ENCODE assay signal across 11 cellular contexts in the genomic region with DNA sequence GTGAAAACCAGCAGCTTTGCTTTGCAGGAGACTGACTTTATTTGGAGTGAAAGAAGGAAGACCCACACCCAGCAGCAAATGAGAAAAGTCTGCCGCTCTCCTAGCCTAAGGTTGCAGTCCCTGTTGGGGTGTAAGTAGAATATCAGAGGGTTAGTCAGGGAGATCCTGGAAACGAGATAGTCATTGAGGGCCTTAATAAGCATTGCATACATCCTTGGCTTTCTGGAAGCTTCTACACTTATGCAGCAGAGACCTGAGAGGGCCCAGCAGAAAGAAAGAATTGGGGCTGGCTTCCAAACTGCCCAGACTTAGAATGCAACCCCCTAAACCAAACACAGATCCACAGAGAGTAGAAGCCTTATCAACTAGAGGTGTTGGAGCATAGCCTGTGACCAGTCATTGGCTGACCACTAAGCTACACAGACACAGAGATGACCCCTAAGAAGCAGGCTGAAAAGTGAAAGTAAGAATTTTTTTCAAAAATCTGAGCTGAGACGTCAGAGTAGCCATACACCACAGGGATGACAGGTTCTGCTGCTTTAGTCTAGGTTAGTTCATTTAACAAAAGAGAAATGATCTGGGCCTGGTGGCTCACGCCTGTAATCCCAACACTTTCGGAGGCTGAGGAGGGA.
A peak's percentile ranks its signal among the peaks of the same experiment; 100 is the strongest.
DNase-seq lines count a peak whose midpoint lies in the region; ATAC-seq, FAIRE-seq and TF ChIP-seq lines count a peak whose summit lies in the region.
"Had no signal": no experiment of that assay in that cellular context is flagged by ENCODE, and none has a peak within 500 bp of the region (broad histone marks: within the 10 kb centered on the region; RNA-seq: fewer than 3 reads in every experiment).

No MANE protein-coding gene starts in this region.

- no peak for TF ChIP-seq POLR2A in heart left ventricle (IDR thresholded peaks at IDR 0.05)

- H3K9me3 Mint-ChIP-seq in stimulated activated effector memory CD8-positive, alpha-beta T cell treated with anti-CD3 and anti-CD28 coated beads, Interleukin-12 subunit alpha, Interleukin-12 subunit beta, amount 100 ng/mL, for 72 hours = no peaks in the 10 kb centered on the region
- H3K9me3 Mint-ChIP-seq: activated naive CD8-positive, alpha-beta T cell treated with anti-CD3 and anti-CD28 coated beads for 36 hours had no signal

- DNase-seq in GM12865 (ENCODE audit: low read depth) (peak; percentile 9), RCC 7860 (ENCODE audit: low spot score) (peak; percentile 67), heart left ventricle (no peak), NCI-H2029 treated with DMSO at 0.1 percent for 48 hours (lab: John Stamatoyannopoulos, UW) (no peak)
- no peak for DNase-seq in stimulated activated effector memory CD8-positive, alpha-beta T cell treated with anti-CD3 and anti-CD28 coated beads, Interleukin-12 subunit alpha, Interleukin-12 subunit beta, amount 100 ng/mL, for 72 hours (ENCODE audit: low spot score in 2 of 2)
- DNase-seq: activated naive CD8-positive, alpha-beta T cell treated with anti-CD3 and anti-CD28 coated beads for 36 hours; NCI-H1930; spleen had no signal

- TF ChIP-seq CTCF in GM12865 (IDR thresholded peaks at IDR 0.05; ENCODE audit: insufficient read depth, low read depth, low read length, missing control alignments) (no peak), heart left ventricle (IDR thresholded peaks at IDR 0.05) (no peak)

- no peak overlapping the region for H3K4me3 Mint-ChIP-seq in stimulated activated effector memory CD8-positive, alpha-beta T cell treated with anti-CD3 and anti-CD28 coated beads, Interleukin-12 subunit alpha, Interleukin-12 subunit beta, amount 100 ng/mL, for 72 hours
- H3K4me3 Mint-ChIP-seq: activated naive CD8-positive, alpha-beta T cell treated with anti-CD3 and anti-CD28 coated beads for 36 hours had no signal

- H3K4me3 ChIP-seq in GM12865 (ENCODE audit: low read depth, low read length) (no peak overlapping the region), heart left ventricle (peak overlapping the region in 9 of 12 donors; percentile 6 to 38 (median 16)), skeletal muscle tissue (ENCODE audit: low read length in 3 of 3) (peak overlapping the region in 1 of 3 donors; percentile 35)
- H3K4me3 ChIP-seq: spleen had no signal

- peaks cover 0 to 15% (median under 1%) of the 10 kb centered on the region in 12 donors for H3K4me1 ChIP-seq in heart left ventricle
- H3K4me1 ChIP-seq in skeletal muscle tissue (ENCODE audit: control insufficient read depth in 3 of 3, insufficient read depth in 3 of 3, low read length in 3 of 3) = no peaks in the 10 kb centered on the region
- H3K4me1 ChIP-seq: spleen had no signal

- H3K27ac Mint-ChIP-seq in stimulated activated effector memory CD8-positive, alpha-beta T cell treated with anti-CD3 and anti-CD28 coated beads, Interleukin-12 subunit alpha, Interleukin-12 subunit beta, amount 100 ng/mL, for 72 hours = no peak overlapping the region
- H3K27ac Mint-ChIP-seq: activated naive CD8-positive, alpha-beta T cell treated with anti-CD3 and anti-CD28 coated beads for 36 hours had no signal

- H3K9ac ChIP-seq in skeletal muscle tissue (ENCODE audit: low read depth in 1 of 3, low read length in 3 of 3) = peak overlapping the region in 1 of 3 donors; percentile 7

- H3K4me1 Mint-ChIP-seq in stimulated activated effector memory CD8-positive, alpha-beta T cell treated with anti-CD3 and anti-CD28 coated beads, Interleukin-12 subunit alpha, Interleukin-12 subunit beta, amount 100 ng/mL, for 72 hours = no peaks in the 10 kb centered on the region
- H3K4me1 Mint-ChIP-seq: activated naive CD8-positive, alpha-beta T cell treated with anti-CD3 and anti-CD28 coated beads for 36 hours had no signal

- no peaks in the 10 kb centered on the region for H3K9me3 ChIP-seq in heart left ventricle
- no peaks in the 10 kb centered on the region for H3K9me3 ChIP-seq in skeletal muscle tissue (ENCODE audit: control insufficient read depth in 3 of 3, low read length in 3 of 3)
- H3K9me3 ChIP-seq: spleen had no signal

- peak in 2 of 4 donors; percentile 38 to 44 for ATAC-seq in heart left ventricle
- no peak for ATAC-seq in HG03135 (IDR thresholded peaks at IDR 0.05; ENCODE audit: unreplicated experiment)
- ATAC-seq in GM19452 (IDR thresholded peaks at IDR 0.05; ENCODE audit: unreplicated experiment) = no peak
- ATAC-seq in stimulated activated effector memory CD8-positive, alpha-beta T cell treated with anti-CD3 and anti-CD28 coated beads, Interleukin-12 subunit alpha, Interleukin-12 subunit beta, amount 100 ng/mL, for 72 hours = no peak

- intact Hi-C loops in heart left ventricle (cut with DNase I) = no loop called here

- peak overlapping the region in 5 of 12 donors; percentile 11 to 56 (median 37) for H3K27ac ChIP-seq in heart left ventricle
- peak overlapping the region; percentile 21 for H3K27ac ChIP-seq in skeletal muscle tissue (ENCODE audit: low read depth, low read length)
- H3K27ac ChIP-seq: spleen had no signal

- peaks cover 0 to 2% (median 0%) of the 10 kb centered on the region in 9 donors for H3K36me3 ChIP-seq in heart left ventricle
- peaks cover 0 to 3% (median 0%) of the 10 kb centered on the region in 3 donors for H3K36me3 ChIP-seq in skeletal muscle tissue (ENCODE audit: control insufficient read depth in 3 of 3, insufficient read depth in 3 of 3, low read length in 3 of 3)
- H3K36me3 ChIP-seq: spleen had no signal

- H3K27me3 ChIP-seq in heart left ventricle = no peaks in the 10 kb centered on the region
- no peaks in the 10 kb centered on the region for H3K27me3 ChIP-seq in skeletal muscle tissue (ENCODE audit: control insufficient read depth in 3 of 3, insufficient read depth in 3 of 3, low read length in 3 of 3)
- H3K27me3 ChIP-seq: spleen had no signal

- WGBS in heart left ventricle, 4 donors = 50 to 76% (median 59%) methylated on average over 5 of the region's 5 CpGs

- FAIRE-seq in RCC 7860 (lab: Jason Lieb, UNC) = peak; percentile 60

- no peaks in the 10 kb centered on the region for H3K36me3 Mint-ChIP-seq in stimulated activated effector memory CD8-positive, alpha-beta T cell treated with anti-CD3 and anti-CD28 coated beads, Interleukin-12 subunit alpha, Interleukin-12 subunit beta, amount 100 ng/mL, for 72 hours
- H3K36me3 Mint-ChIP-seq: activated naive CD8-positive, alpha-beta T cell treated with anti-CD3 and anti-CD28 coated beads for 36 hours had no signal

Comparison
In these comparisons a context has a peak if more than half of its experiments do, and no peak if none do; other contexts are left out.
1. DNase-seq: peak in GM12865 (single experiment) and RCC 7860 (single experiment); none in heart left ventricle (0 of 5), stimulated activated effector memory CD8-positive, alpha-beta T cell treated with anti-CD3 and anti-CD28 coated beads, Interleukin-12 subunit alpha, Interleukin-12 subunit beta, amount 100 ng/mL, for 72 hours (0 of 2) and NCI-H2029 treated with DMSO at 0.1 percent for 48 hours (single experiment).